11 cellular contexts compared by ENCODE assay signal in the genomic region with DNA sequence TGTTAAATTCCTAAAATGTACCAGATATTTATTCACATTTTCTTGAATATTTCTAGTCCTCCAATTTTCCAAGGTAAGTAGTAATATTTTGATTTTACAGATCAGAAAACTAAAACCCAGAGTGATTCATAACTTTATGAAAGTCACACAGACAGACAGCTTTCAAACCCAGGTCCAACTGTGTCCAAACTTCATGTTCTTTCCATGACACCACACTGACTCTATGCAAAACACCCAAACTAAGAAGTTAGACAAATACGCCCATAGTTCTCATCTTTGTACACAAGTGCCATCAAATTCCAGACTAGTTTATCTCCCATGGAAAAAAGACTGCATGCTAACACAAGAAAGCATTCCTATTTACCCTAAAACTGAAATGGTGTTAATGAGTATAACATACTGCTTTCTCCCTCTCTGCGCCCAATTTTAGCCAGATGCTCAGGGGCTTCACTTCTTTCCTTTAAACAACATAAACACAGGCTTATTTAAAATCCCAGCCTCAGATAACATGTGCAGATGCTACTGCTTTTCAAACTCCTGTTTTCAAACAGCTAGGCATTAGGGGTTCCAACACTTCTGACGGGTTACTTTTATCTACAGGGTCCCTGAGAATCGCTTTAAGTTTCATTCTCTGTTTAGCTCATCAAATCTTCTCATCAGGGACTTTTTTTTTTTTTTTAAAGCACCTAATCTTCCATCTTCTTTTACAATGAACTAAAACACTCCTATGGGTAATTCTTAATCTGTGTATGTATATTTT. TPM values are rescaled to one million over a fixed set of nuclear protein-coding genes. Genes with fewer than 3 reads are reported as not detected.
DNase-seq lines count a peak whose midpoint lies in the region; ATAC-seq, FAIRE-seq and TF ChIP-seq lines count a peak whose summit lies in the region.
"Had no signal": no experiment of that assay in that cellular context is flagged by ENCODE, and none has a peak within 500 bp of the region (broad histone marks: within the 10 kb centered on the region; RNA-seq: fewer than 3 reads in every experiment).

No MANE protein-coding gene starts in this region.

- TF ChIP-seq RAD21 in HepG2 (CRISPR knock-in tag; IDR thresholded peaks at IDR 0.05), result no peak

- intact Hi-C loops in HepG2 (cut with micrococcal nuclease; ENCODE audit: unreplicated experiment) (no loop called here), right lobe of liver (cut with DNase I) (no loop called here), prostate gland (cut with DNase I) (no loop called here)

- TF ChIP-seq CTCF in HepG2 (CRISPR knock-in tag; IDR thresholded peaks at IDR 0.05), result no peak
- TF ChIP-seq CTCF in right lobe of liver (IDR thresholded peaks at IDR 0.05), result no peak
- no peak for TF ChIP-seq CTCF in MM.1S (IDR thresholded peaks at IDR 0.05; ENCODE audit: low read length)
- no peak for TF ChIP-seq CTCF in endodermal cell (conservative IDR thresholded peaks at IDR 0.05)
- TF ChIP-seq CTCF in type B pancreatic cell (conservative IDR thresholded peaks at IDR 0.05), result no peak
- no peak for TF ChIP-seq CTCF in prostate gland (IDR thresholded peaks at IDR 0.05)

- peaks cover 3% of the 10 kb centered on the region; the same call in 1 of the 2 replicates for H3F3A ChIP-seq in MM.1S (ENCODE audit: insufficient read depth, low read length)

- H3K36me3 ChIP-seq in HepG2 (replicated peaks in 1 of 2; ENCODE audit: control insufficient read depth in 1 of 2, insufficient read depth in 2 of 2, low read length in 2 of 2) (peaks cover 0 to 13% of the 10 kb centered on the region in 2 experiments; a peak in 3 of 5 replicates), right lobe of liver (no peaks in the 10 kb centered on the region), MM.1S (replicated peaks; ENCODE audit: insufficient read depth, low read length) (no peaks in the 10 kb centered on the region), endodermal cell (ENCODE audit: control insufficient read depth, insufficient read depth, low read length) (no peaks in the 10 kb centered on the region), prostate gland (no peaks in the 10 kb centered on the region)

- no peaks in the 10 kb centered on the region for H3K27me3 Mint-ChIP-seq in endodermal cell (ENCODE audit: insufficient read depth)
- no peaks in the 10 kb centered on the region for H3K27me3 Mint-ChIP-seq in type B pancreatic cell

- H2AFZ ChIP-seq in HepG2 (ENCODE audit: low read length) (no peak overlapping the region), MM.1S (ENCODE audit: low read length) (no peak overlapping the region)

- H3K4me1 ChIP-seq in HepG2 (ENCODE audit: insufficient read depth, low read length) (peaks cover 7% of the 10 kb centered on the region), right lobe of liver (no peaks in the 10 kb centered on the region), MM.1S (ENCODE audit: low read length) (0 out of 2 replicates have a peak, but pooled peaks cover 3% of the 10 kb centered on the region), endodermal cell (ENCODE audit: control insufficient read depth, insufficient read depth, low read length) (no peaks in the 10 kb centered on the region), prostate gland (replicated peaks) (no peaks in the 10 kb centered on the region)

- H3K9ac ChIP-seq in HepG2 (ENCODE audit: insufficient read depth, low read depth, low read length) (no peak overlapping the region), MM.1S (ENCODE audit: low read length) (no peak overlapping the region), endodermal cell (ENCODE audit: extremely low read depth, low read length, poor library complexity, severe bottlenecking) (no peak overlapping the region)
- H3K9ac ChIP-seq: KMS-11 had no signal

- 95% methylated on average over 4 of the region's 4 CpGs for WGBS in HepG2 (ENCODE audit: low lambda C conversion rate)
- 56% methylated on average over 3 of the region's 4 CpGs for WGBS in right lobe of liver (ENCODE audit: insufficient coverage, low coverage, low lambda C conversion rate, missing lambda C conversion rate)
- 82 to 87% methylated on average over 3 to 4 of the region's 4 CpGs for WGBS in endodermal cell (ENCODE audit: insufficient coverage in 1 of 2, insufficient read length in 1 of 2), 2 experiments
- WGBS in prostate gland, result 68% methylated on average over 4 of the region's 4 CpGs

- no peak for FAIRE-seq in HepG2 (lab: Jason Lieb, UNC)

- DNase-seq in HepG2 (ENCODE audit: low spot score), result peak; percentile 14
- no peak for DNase-seq in right lobe of liver
- DNase-seq in MM.1S, result peak; percentile 30
- no peak for DNase-seq in endodermal cell
- DNase-seq in type B pancreatic cell (ENCODE audit: extremely low spot score, unreplicated experiment), result no peak
- DNase-seq in cerebellum (ENCODE audit: low spot score), result no peak
- no peak for DNase-seq in prostate gland (ENCODE audit: low spot score)
- no peak for DNase-seq in CD1c-positive myeloid dendritic cell (ENCODE audit: extremely low spot score)
- DNase-seq: activated gamma-delta T cell, SW 1271 had no signal

- H3K9me2 ChIP-seq in MM.1S (replicated peaks; ENCODE audit: insufficient read depth, low read length), result no peaks in the 10 kb centered on the region

- H3K9me3 ChIP-seq in HepG2 (ENCODE audit: low read length), result no peaks in the 10 kb centered on the region
- no peaks in the 10 kb centered on the region for H3K9me3 ChIP-seq in right lobe of liver
- no peaks in the 10 kb centered on the region for H3K9me3 ChIP-seq in MM.1S (replicated peaks; ENCODE audit: insufficient read depth, low read length)
- no peaks in the 10 kb centered on the region for H3K9me3 ChIP-seq in endodermal cell (ENCODE audit: control insufficient read depth, low read length)
- no peaks in the 10 kb centered on the region for H3K9me3 ChIP-seq in prostate gland

- H3K9me3 Mint-ChIP-seq in endodermal cell, result no peaks in the 10 kb centered on the region
- H3K9me3 Mint-ChIP-seq in type B pancreatic cell, result no peaks in the 10 kb centered on the region

- peak overlapping the region; percentile 23 for H3K27ac Mint-ChIP-seq in endodermal cell
- H3K27ac Mint-ChIP-seq in type B pancreatic cell, result peak overlapping the region; percentile 14

- H3K79me2 ChIP-seq in HepG2 (ENCODE audit: insufficient read depth, low read length) (peaks cover 25% of the 10 kb centered on the region), MM.1S (ENCODE audit: low read length) (peaks cover 81% of the 10 kb centered on the region)

- peaks cover 18% of the 10 kb centered on the region for H3K36me3 Mint-ChIP-seq in endodermal cell (ENCODE audit: low read depth)
- H3K36me3 Mint-ChIP-seq in type B pancreatic cell, result peaks cover 6% of the 10 kb centered on the region

- no peaks in the 10 kb centered on the region for H3K27me3 ChIP-seq in HepG2 (ENCODE audit: control insufficient read depth in 1 of 2, insufficient read depth in 2 of 2, low read length in 2 of 2)
- no peaks in the 10 kb centered on the region for H3K27me3 ChIP-seq in right lobe of liver
- no peaks in the 10 kb centered on the region for H3K27me3 ChIP-seq in MM.1S (replicated peaks; ENCODE audit: insufficient read depth, low read length)
- H3K27me3 ChIP-seq in endodermal cell (ENCODE audit: control insufficient read depth, insufficient read depth, low read length, poor library complexity, severe bottlenecking), result no peaks in the 10 kb centered on the region
- H3K27me3 ChIP-seq in prostate gland (replicated peaks; ENCODE audit: insufficient read depth), result no peaks in the 10 kb centered on the region

- no TSS peak for BruUV-seq in HepG2 (replicated peaks; lab: Mats Ljungman, UMichigan)

- POLR2A ChIA-PET in HepG2 (lab: Yijun Ruan, JAX), result no interaction called here

- ATAC-seq in HepG2, result no peak
- no peak for ATAC-seq in right lobe of liver

- in situ Hi-C loops in HepG2 (cut with HindIII; ENCODE audit: extremely low pct_ligation_motif_present, low pct_unique_long_range_greater_than_20kb), result no loop called here

- H3K4me3 Mint-ChIP-seq in endodermal cell (no peak overlapping the region), type B pancreatic cell (no peak overlapping the region)

- H3K4me2 ChIP-seq in HepG2 (ENCODE audit: low read depth, low read length) (no peak overlapping the region), MM.1S (ENCODE audit: low read depth, low read length) (no peak overlapping the region)
- H3K4me2 ChIP-seq: KMS-11 had no signal

- no peak for TF ChIP-seq POLR2A in HepG2 (IDR thresholded peaks at IDR 0.05; ENCODE audit: insufficient read depth in 1 of 2, low read depth in 2 of 2, low read length in 2 of 2)
- TF ChIP-seq POLR2A in right lobe of liver (IDR thresholded peaks at IDR 0.05), result no peak
- TF ChIP-seq POLR2A in prostate gland (IDR thresholded peaks at IDR 0.05), result no peak

- TF ChIP-seq EP300 in HepG2 (IDR thresholded peaks at IDR 0.05; ENCODE audit: low read depth in 2 of 2, low read length in 2 of 2), result no peak
- no peak for TF ChIP-seq EP300 in HepG2 (CRISPR knock-in tag; IDR thresholded peaks at IDR 0.05; ENCODE audit: borderline replicate concordance)

- CTCF ChIA-PET in HepG2 (lab: Yijun Ruan, JAX; ENCODE audit: low intra/inter-chr PET ratio, low total read pairs), result no interaction called here

- H4K20me1 ChIP-seq in HepG2 (ENCODE audit: insufficient read depth, low read length), result 0 out of 2 replicates have a peak, but pooled peaks cover 9% of the 10 kb centered on the region
- H4K20me1 ChIP-seq in MM.1S (ENCODE audit: insufficient read depth, low read length), result no peaks in the 10 kb centered on the region

- no peak overlapping the region for H3K4me3 ChIP-seq in HepG2 (replicated peaks in 1 of 3; ENCODE audit: insufficient read depth in 1 of 3, low read depth in 2 of 3, low read length in 3 of 3)
- no peak overlapping the region for H3K4me3 ChIP-seq in right lobe of liver
- H3K4me3 ChIP-seq in MM.1S (ENCODE audit: low read length), result no peak overlapping the region
- no peak overlapping the region for H3K4me3 ChIP-seq in endodermal cell (ENCODE audit: low read length)
- H3K4me3 ChIP-seq in prostate gland, result no peak overlapping the region

- H3K4me1 Mint-ChIP-seq in endodermal cell (peaks cover 12% of the 10 kb centered on the region), type B pancreatic cell (ENCODE audit: unreplicated experiment) (peaks cover 29% of the 10 kb centered on the region)

- H3K27ac ChIP-seq in HepG2 (ENCODE audit: extremely low read length, insufficient read depth, low read length) (no peak overlapping the region), right lobe of liver (no peak overlapping the region), MM.1S (ENCODE audit: low read length) (peak overlapping the region; percentile 16; the same call in 1 of the 2 replicates), endodermal cell (ENCODE audit: low read depth, low read length) (no peak overlapping the region), prostate gland (no peak overlapping the region)
- H3K27ac ChIP-seq: KMS-11 had no signal

RNA-seq across cellular contexts. Expression of a gene that starts 44.6 kb away (rescaled TPM):
- total RNA-seq in HepG2 (2016; rRNA removed; fragmentation: Illumina TruSeq; extraction: Trizol), result 10.4 and 16.9 TPM in 2 replicates
- 3.7 and 4.4 TPM in 2 replicates for total RNA-seq in HepG2 (2016; cell fraction: cytosol; rRNA removed; fragmentation: Illumina TruSeq; extraction: Trizol; ENCODE audit: low read depth)
- total RNA-seq in HepG2 (2016; cell fraction: insoluble cytoplasmic fraction; rRNA removed; fragmentation: Illumina TruSeq; extraction: Trizol), result 10.6 and 15.8 TPM in 2 replicates
- 17.2 and 17.7 TPM in 2 replicates for total RNA-seq in HepG2 (2016; cell fraction: membrane; rRNA removed; fragmentation: Illumina TruSeq; extraction: Trizol)
- 13.0 and 13.9 TPM in 2 replicates for total RNA-seq in HepG2 (2016; cell fraction: nucleus; rRNA removed; fragmentation: Illumina TruSeq; extraction: Trizol)
- 26.4 and 27.7 TPM in 2 replicates for polyA plus RNA-seq in HepG2 (2011; rRNA removed)
- polyA plus RNA-seq in HepG2 (2011; cell fraction: cytosol; rRNA removed), result 16.3 and 16.7 TPM in 2 replicates
- polyA plus RNA-seq in HepG2 (2011; cell fraction: nucleus; rRNA removed), result 25.0 and 25.9 TPM in 2 replicates
- 29.4 and 35.1 TPM in 2 replicates for polyA plus RNA-seq in HepG2 (2012)
- 2.7 and 3.1 TPM in 2 replicates for polyA plus RNA-seq in HepG2 (2016; cell fraction: cytosol; fragmentation: Illumina TruSeq; extraction: Trizol; ENCODE audit: low read depth)
- 21.4 and 26.0 TPM in 2 replicates for polyA plus RNA-seq in HepG2 (2016; cell fraction: insoluble cytoplasmic fraction; fragmentation: Illumina TruSeq; extraction: Trizol; ENCODE audit: low read depth)
- polyA plus RNA-seq in HepG2 (2016; cell fraction: membrane; fragmentation: Illumina TruSeq; extraction: Trizol; ENCODE audit: low read depth), result 12.8 and 13.7 TPM in 2 replicates
- 23.0 and 25.5 TPM in 2 replicates for polyA plus RNA-seq in HepG2 (2016; cell fraction: nucleus; fragmentation: Illumina TruSeq; extraction: Trizol; ENCODE audit: insufficient read depth, low read depth)
- polyA minus RNA-seq in HepG2 (2011; rRNA and poly(A)+ RNA removed; ENCODE audit: low replicate concordance), result 45.6 and 56.9 TPM in 2 replicates
- 22.2 and 26.7 TPM in 2 replicates for polyA minus RNA-seq in HepG2 (2011; cell fraction: cytosol; rRNA and poly(A)+ RNA removed)
- 22.0 and 23.7 TPM in 2 replicates for polyA minus RNA-seq in HepG2 (2011; cell fraction: nucleus; rRNA and poly(A)+ RNA removed)
- total RNA-seq in right lobe of liver, result 10 to 100 TPM; 18.4 to 38.1 (median 26.5) TPM
- 10 to 100 TPM; 90.0 to 98.8 TPM for total RNA-seq in endodermal cell
- polyA plus RNA-seq in endodermal cell (2013, experiment 1 of 2), result 67.7 TPM
- 64.0 TPM for polyA plus RNA-seq in endodermal cell (2013, experiment 2 of 2)
- 113 and 123 TPM in 2 replicates for total RNA-seq in type B pancreatic cell (ENCODE audit: low replicate concordance)
- 15.2 TPM for total RNA-seq in cerebellum
- total RNA-seq in prostate gland, result 10 to 100 TPM; 42.0 to 63.6 TPM

RNA-seq across cellular contexts. Expression of a gene that starts 52.9 kb away (rescaled TPM):
- total RNA-seq in HepG2 (2016; rRNA removed; fragmentation: Illumina TruSeq; extraction: Trizol), result 0.88 and 1.00 TPM in 2 replicates
- total RNA-seq in HepG2 (2016; cell fraction: cytosol; rRNA removed; fragmentation: Illumina TruSeq; extraction: Trizol; ENCODE audit: low read depth), result 0.26 and 0.61 TPM in 2 replicates
- total RNA-seq in HepG2 (2016; cell fraction: insoluble cytoplasmic fraction; rRNA removed; fragmentation: Illumina TruSeq; extraction: Trizol), result 0.62 and 1.2 TPM in 2 replicates
- total RNA-seq in HepG2 (2016; cell fraction: membrane; rRNA removed; fragmentation: Illumina TruSeq; extraction: Trizol), result 1.4 and 1.5 TPM in 2 replicates
- 1.2 and 1.3 TPM in 2 replicates for total RNA-seq in HepG2 (2016; cell fraction: nucleus; rRNA removed; fragmentation: Illumina TruSeq; extraction: Trizol)
- 2.6 and 2.7 TPM in 2 replicates for polyA plus RNA-seq in HepG2 (2011; rRNA removed)
- 2.8 and 3.5 TPM in 2 replicates for polyA plus RNA-seq in HepG2 (2011; cell fraction: cytosol; rRNA removed)
- polyA plus RNA-seq in HepG2 (2011; cell fraction: nucleus; rRNA removed), result 2.1 and 2.9 TPM in 2 replicates
- polyA plus RNA-seq in HepG2 (2012), result 1.5 and 2.0 TPM in 2 replicates
- polyA plus RNA-seq in HepG2 (2016; cell fraction: cytosol; fragmentation: Illumina TruSeq; extraction: Trizol; ENCODE audit: low read depth), result 1.1 TPM in 2 replicates
- polyA plus RNA-seq in HepG2 (2016; cell fraction: insoluble cytoplasmic fraction; fragmentation: Illumina TruSeq; extraction: Trizol; ENCODE audit: low read depth), result 1.2 and 1.5 TPM in 2 replicates
- 1.9 and 2.4 TPM in 2 replicates for polyA plus RNA-seq in HepG2 (2016; cell fraction: membrane; fragmentation: Illumina TruSeq; extraction: Trizol; ENCODE audit: low read depth)
- 2.8 TPM in 2 replicates for polyA plus RNA-seq in HepG2 (2016; cell fraction: nucleus; fragmentation: Illumina TruSeq; extraction: Trizol; ENCODE audit: insufficient read depth, low read depth)
- polyA minus RNA-seq in HepG2 (2011; rRNA and poly(A)+ RNA removed; ENCODE audit: low replicate concordance), result 1.1 and 7.0 TPM in 2 replicates
- 1.4 and 1.7 TPM in 2 replicates for polyA minus RNA-seq in HepG2 (2011; cell fraction: cytosol; rRNA and poly(A)+ RNA removed)
- polyA minus RNA-seq in HepG2 (2011; cell fraction: nucleus; rRNA and poly(A)+ RNA removed), result 0.50 and 0.90 TPM in 2 replicates
- total RNA-seq in right lobe of liver, result under 1 TPM in 2 of 6 experiments, not detected in 4; 0.19 to 0.43 TPM
- 1 to 10 TPM; 3.5 to 4.1 TPM for total RNA-seq in endodermal cell
- 4.5 TPM for polyA plus RNA-seq in endodermal cell (2013, experiment 1 of 2)
- 4.5 TPM for polyA plus RNA-seq in endodermal cell (2013, experiment 2 of 2)
- 1.3 and 1.9 TPM in 2 replicates for total RNA-seq in type B pancreatic cell (ENCODE audit: low replicate concordance)
- 1.00 TPM for total RNA-seq in cerebellum
- total RNA-seq in prostate gland, result under 1 TPM; 0.14 to 0.57 TPM

Comparison
In these comparisons a context has a peak if more than half of its experiments do, and no peak if none do; other contexts are left out.
1. DNase-seq: peak in HepG2 (single experiment) and MM.1S (single experiment); none in right lobe of liver (0 of 3), endodermal cell (single experiment), type B pancreatic cell (single experiment), cerebellum (single experiment), prostate gland (single experiment) and CD1c-positive myeloid dendritic cell (single experiment).